ENCODE assay signal across 8 cellular contexts in genomic region chr20:57351042-57351783, GRCh38. TPM values are rescaled to one million over a fixed set of nuclear protein-coding genes. Genes with fewer than 3 reads are reported as not detected.
DNase-seq lines count a peak whose midpoint lies in the region; ATAC-seq, FAIRE-seq and TF ChIP-seq lines count a peak whose summit lies in the region.

TSS of gene RAE1 (plus strand) at chr20:57351255. CDS start at chr20:57354039, 2,784 bp downstream.

- H3K36me3 Mint-ChIP-seq in WTC11: peaks cover 33% of the 10 kb centered on the region

- H3K27me3 Mint-ChIP-seq in WTC11 (ENCODE audit: low read depth): peaks cover 6% of the 10 kb centered on the region

- peak; percentile 73 for TF ChIP-seq POLR2A in A549 (IDR thresholded peaks at IDR 0.05; ENCODE audit: low read length)

- H3K4me1 ChIP-seq in A549: peaks cover 10% of the 10 kb centered on the region

- no peaks in the 10 kb centered on the region for H3K9me3 ChIP-seq in A549

- POLR2A ChIA-PET in A549 (lab: Yijun Ruan, JAX): no interaction called here
- POLR2A ChIA-PET in WTC11 (lab: Charles Lee): no interaction called here

- peak within 1 kb of the TSS; percentile 95 for H3K4me3 ChIP-seq in A549
- peak within 1 kb of the TSS; percentile 99 for H3K4me3 ChIP-seq in bronchial epithelial cell (ENCODE audit: low read depth, low read length)

- peaks cover 5% of the 10 kb centered on the region; the same call in 1 of the 2 replicates for H3K9me3 Mint-ChIP-seq in WTC11

- no peak for TF ChIP-seq RAD21 in A549 (conservative IDR thresholded peaks at IDR 0.05 in 1 of 2, IDR thresholded peaks at IDR 0.05 in 1 of 2)

- WGBS in A549 (ENCODE audit: missing lambda C conversion rate): under 1% methylated on average over 31 of the region's 64 CpGs

- no peak for TF ChIP-seq EP300 in A549 (IDR thresholded peaks at IDR 0.05)

- no peaks in the 10 kb centered on the region for H3K27me3 ChIP-seq in bronchial epithelial cell (ENCODE audit: control insufficient read depth, insufficient read depth, low read length)

- peak within 1 kb of the TSS; percentile 93 to 95 for H3K27ac ChIP-seq in A549

- peak within 1 kb of the TSS; percentile 81 for H3K4me2 ChIP-seq in A549

- TF ChIP-seq CTCF in A549 (IDR thresholded peaks at IDR 0.05) (no peak), WTC11 (IDR thresholded peaks at IDR 0.05) (no peak), bronchial epithelial cell (IDR thresholded peaks at IDR 0.05; ENCODE audit: insufficient read depth, low read length, severe bottlenecking) (no peak)

- DNase-seq in A549 (ENCODE audit: low read depth in 1 of 2, low spot score in 1 of 2) (peak; percentile 68 to 92), NCI-H226 (peak; percentile 87), WTC11 (ENCODE audit: low spot score) (peak; percentile 81), bronchial epithelial cell (ENCODE audit: low read depth) (peak; percentile 90), inferior parietal cortex (ENCODE audit: extremely low spot score) (peak; percentile 97), smooth muscle cell of the brain vasculature (ENCODE audit: low read depth, low spot score) (peak; percentile 84)

- CTCF ChIA-PET in A549 (lab: Yijun Ruan, JAX) (interaction anchor here (1.0 to 2.5 kb wide), 4 partner anchors 10 to 261 kb away, joined by 3 to 7 read pairs (median 4); no protein-coding TSS in a partner anchor), WTC11 (lab: Charles Lee) (interaction anchor here (1.0 to 7.0 kb wide), 4 partner anchors 18 to 259 kb away, joined by 4 to 20 read pairs (median 16); partner anchors contain the start of gene SPO11)

- H3K4me3 Mint-ChIP-seq in WTC11: peak within 1 kb of the TSS; percentile 87

- ATAC-seq in A549 (peak; percentile 93 to 94), GM18867 (IDR thresholded peaks at IDR 0.05; ENCODE audit: unreplicated experiment) (peak; percentile 81), HG03159 (IDR thresholded peaks at IDR 0.05; ENCODE audit: unreplicated experiment) (peak; percentile 74), WTC11 (peak; percentile 84)

- FAIRE-seq in A549 (lab: Jason Lieb, UNC) (no peak), bronchial epithelial cell (lab: Jason Lieb, UNC) (no peak)

- H3K27ac Mint-ChIP-seq in WTC11: peak within 1 kb of the TSS; percentile 16; the same call in 1 of the 2 replicates

- H3K36me3 ChIP-seq in bronchial epithelial cell (ENCODE audit: control insufficient read depth, insufficient read depth, low read length): peaks cover 11% of the 10 kb centered on the region

- peaks cover 11% of the 10 kb centered on the region for H3K4me1 Mint-ChIP-seq in WTC11

TF ChIP-seq in A549, 52 proteins besides CTCF, POLR2A, EP300 and RAD21 (continues in another document):
- TF ChIP-seq HMGXB4 (CRISPR knock-in tag; IDR thresholded peaks at IDR 0.05; ENCODE audit: borderline replicate concordance) (peak; percentile 66; the same call in 1 of the 2 replicates), EHMT2 (IDR thresholded peaks at IDR 0.05; ENCODE audit: low read depth) (no peak), PHF8 (IDR thresholded peaks at IDR 0.05; ENCODE audit: borderline replicate concordance, low read depth) (peak; percentile 98), RNF2 (IDR thresholded peaks at IDR 0.05; ENCODE audit: borderline replicate concordance, low read depth) (no peak), TP53 (CRISPR knock-in tag; IDR thresholded peaks at IDR 0.05) (no peak), HOXB5 (CRISPR knock-in tag; IDR thresholded peaks at IDR 0.05) (no peak), RFX5 (IDR thresholded peaks at IDR 0.05) (no peak), TFCP2L1 (CRISPR knock-in tag; IDR thresholded peaks at IDR 0.05) (no peak), JUN (IDR thresholded peaks at IDR 0.05) (peak; percentile 52 to 74; a peak in 3 of 5 replicates), MYC (IDR thresholded peaks at IDR 0.05; ENCODE audit: borderline replicate concordance, low read length) (no peak; the same call in 1 of the 2 replicates), HDAC2 (IDR thresholded peaks at IDR 0.05) (no peak), KDM5A (IDR thresholded peaks at IDR 0.05) (peak; percentile 61), E2F6 (IDR thresholded peaks at IDR 0.05; ENCODE audit: borderline replicate concordance, low read depth) (peak; percentile 80), EHF (CRISPR knock-in tag; IDR thresholded peaks at IDR 0.05) (no peak), HES2 (IDR thresholded peaks at IDR 0.05) (no peak), CHD4 (IDR thresholded peaks at IDR 0.05; ENCODE audit: borderline replicate concordance) (no peak), KDM1A (IDR thresholded peaks at IDR 0.05; ENCODE audit: low read depth) (no peak)

TF ChIP-seq in WTC11, 78 proteins besides CTCF, POLR2A, EP300 and RAD21 (continues in another document):
- TF ChIP-seq NR3C1 (CRISPR knock-in tag; conservative IDR thresholded peaks at IDR 0.05; ENCODE audit: low read depth): no peak
- peak; percentile 82 for TF ChIP-seq ARID4B (CRISPR knock-in tag; IDR thresholded peaks at IDR 0.05; ENCODE audit: borderline replicate concordance)
- peak; percentile 51; the same call in 1 of the 2 replicates for TF ChIP-seq FOXP4 (CRISPR knock-in tag; IDR thresholded peaks at IDR 0.05)
- no peak for TF ChIP-seq ZNF219 (CRISPR knock-in tag; IDR thresholded peaks at IDR 0.05; ENCODE audit: borderline replicate concordance)
- no peak for TF ChIP-seq ZNF281 (CRISPR knock-in tag; IDR thresholded peaks at IDR 0.05)
- TF ChIP-seq CREB1 (CRISPR knock-in tag; IDR thresholded peaks at IDR 0.05): 0 out of 2 replicates have a peak, but pooled peaks have one; percentile 51

RNA-seq across cellular contexts. Expression of gene RAE1, which starts in this region (rescaled TPM):
- polyA plus RNA-seq in A549 (2011; rRNA removed) (69.6 and 73.8 TPM in 2 replicates), A549 (2017; fragmentation: RNase III; extraction: RNeasy Plus Mini Kit Qiagen cat#74134 plus additional on column Dnase treatment) (54.7 to 61.4 TPM (median 55.7 TPM) in 3 replicates)
- polyA plus RNA-seq in A549 (2012; cell fraction: cytosol; rRNA removed): 86.2 and 93.4 TPM in 2 replicates
- 89.4 and 160 TPM in 2 replicates for polyA plus RNA-seq in A549 (2012; cell fraction: nucleus; rRNA removed)
- polyA minus RNA-seq in A549 (2011; rRNA and poly(A)+ RNA removed): 56.3 and 66.0 TPM in 2 replicates
- total RNA-seq in WTC11 (2021) (31.3 to 33.4 TPM (median 31.4 TPM) in 3 replicates), bronchial epithelial cell (21.6 and 25.1 TPM in 2 replicates)

Comparison
In these comparisons a context has a peak if more than half of its experiments do, and no peak if none do; other contexts are left out.
1. Peak in every context shown above with its lines: DNase-seq, ATAC-seq, H3K4me3 ChIP-seq and H3K27ac ChIP-seq.